ENCODE assay signal across 30 cellular contexts in genomic region chr3:14214764-14215163, GRCh38.
"Had no signal": no experiment of that assay in that cellular context is flagged by ENCODE, and none has a peak within 500 bp of the region (broad histone marks: within the 10 kb centered on the region; RNA-seq: fewer than 3 reads in every experiment).

No MANE protein-coding gene starts in this region.

- FAIRE-seq: keratinocyte had no signal

- H3K4me3 ChIP-seq: heart right ventricle, hepatocyte, left lung, lower lobe of right lung, ovary, prostate gland, skin epidermis, spleen, tibial nerve, upper lobe of right lung, vagina had no signal

- H2AFZ ChIP-seq: hepatocyte had no signal

- H3K27me3 ChIP-seq: heart right ventricle, hepatocyte, left lung, ovary, spleen, tibial nerve, upper lobe of right lung, vagina had no signal

- ATAC-seq: heart right ventricle; left cardiac atrium; left lung; lower lobe of right lung; naive thymus-derived CD4-positive, alpha-beta T cell; natural killer cell treated with Interleukin-12 subunit alpha and Interleukin-12 subunit beta and Interleukin-15 and Interleukin-18, amount 100 ng/mL, for 72 hours; right cardiac atrium; sciatic nerve; stimulated activated memory B cell treated with anti-CD40 and anti-IgM and Interleukin-4, amounts not matched to agents 10 μg/mL and 1 μg/mL and 100 μg/mL, for 72 hours; stimulated activated naive CD8-positive, alpha-beta T cell treated with anti-CD3 and anti-CD28 coated beads, Interleukin-15, amount 100 ng/mL, for 72 hours; upper lobe of right lung had no signal

- H3K9me3 ChIP-seq: lower lobe of right lung, ovary, prostate gland, upper lobe of right lung, vagina had no signal

- DNase-seq: heart right ventricle; kidney glomerular epithelial cell; left cardiac atrium; left lung; lower lobe of right lung; mammary epithelial cell; mesendoderm; naive thymus-derived CD4-positive, alpha-beta T cell; ovary; posterior cingulate gyrus; retina; right cardiac atrium; spleen; stimulated activated CD4-positive, alpha-beta T cell treated with anti-CD3 and anti-CD28 coated beads, Interleukin-1b, Interleukin-23, amount 100 ng/mL, for 48 hours; stimulated activated CD4-positive, alpha-beta T cell treated with anti-CD3 and anti-CD28 coated beads, Interleukin-2, amount 100 ng/mL, for 48 hours; stimulated activated CD4-positive, alpha-beta T cell treated with anti-CD3 and anti-CD28 coated beads, Interleukin-4, amount 100 ng/mL, for 4 hours; stimulated activated CD8-positive, alpha-beta memory T cell treated with anti-CD3 and anti-CD28 coated beads, Interleukin-4, amount 100 ng/mL, for 48 hours; stimulated activated naive CD4-positive, alpha-beta T cell treated with Interleukin-2 at 50 U/mL for 16 hours; stimulated activated naive CD8-positive, alpha-beta T cell treated with anti-CD3 and anti-CD28 coated beads, Interleukin-15, amount 100 ng/mL, for 72 hours; substantia nigra; upper lobe of right lung had no signal

- H3K4me2 ChIP-seq: hepatocyte had no signal

- H3K27ac ChIP-seq: heart right ventricle, hepatocyte, left lung, lower lobe of right lung, ovary, prostate gland, skin epidermis, spleen, tibial nerve, upper lobe of right lung, vagina had no signal

- H3K79me2 ChIP-seq: hepatocyte had no signal

- H3K4me1 ChIP-seq: heart right ventricle, left lung, lower lobe of right lung, prostate gland, spleen, upper lobe of right lung, vagina had no signal

- H3K36me3 ChIP-seq: heart right ventricle, left lung, lower lobe of right lung, ovary, prostate gland, spleen, tibial nerve, upper lobe of right lung, vagina had no signal
